ENCODE assay signal across 12 cellular contexts in the genomic region with DNA sequence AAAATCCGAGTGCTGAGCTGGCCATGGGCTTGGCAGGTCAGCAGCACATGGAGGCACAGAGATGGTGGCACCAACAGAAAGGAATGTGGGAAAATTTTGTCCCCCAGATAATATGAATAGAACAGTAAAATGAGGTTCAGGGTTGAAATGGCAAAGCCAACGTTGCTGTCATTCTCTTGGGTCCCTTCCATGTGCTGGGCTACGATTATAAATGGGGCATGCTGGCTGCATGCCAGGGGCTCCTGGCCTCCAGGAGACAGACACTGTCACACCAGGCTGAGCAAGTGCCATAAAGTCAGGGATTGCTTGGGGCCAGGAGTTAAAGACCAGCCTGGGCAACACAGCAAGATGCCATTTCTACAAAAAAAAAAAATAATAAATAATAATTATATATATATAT.
A peak's percentile ranks its signal among the peaks of the same experiment; 100 is the strongest.
DNase-seq lines count a peak whose midpoint lies in the region; ATAC-seq and TF ChIP-seq lines count a peak whose summit lies in the region.
"Had no signal": no experiment of that assay in that cellular context is flagged by ENCODE, and none has a peak within 500 bp of the region (broad histone marks: within the 10 kb centered on the region; RNA-seq: fewer than 3 reads in every experiment).

No MANE protein-coding gene starts in this region.

- peak in 1 of 5 donors; percentile 48 for DNase-seq in heart left ventricle
- no peak for DNase-seq in left cardiac atrium
- DNase-seq in OCI-LY7 (ENCODE audit: low spot score): no peak
- DNase-seq in left ventricle myocardium superior: peak; percentile 69
- peak; percentile 26 for DNase-seq in upper lobe of right lung
- DNase-seq in GM10266 (ENCODE audit: extremely low spot score): no peak
- no peak for DNase-seq in SIG-M5 treated with dmso at 0.1 percent for 504 hours (lab: John Stamatoyannopoulos, UW; ENCODE audit: unreplicated experiment)
- DNase-seq: activated naive CD8-positive, alpha-beta T cell treated with anti-CD3 and anti-CD28 coated beads, Interleukin-2, amount 10 ng/mL, durations not matched to agents 7 days and 5 days; KG1; NCI-H187 had no signal

- no peak for TF ChIP-seq POLR2A in heart left ventricle (IDR thresholded peaks at IDR 0.05)

- H3K4me1 ChIP-seq in heart left ventricle (peaks cover 5 to 55% (median 31%) of the 10 kb centered on the region in 12 donors), OCI-LY7 (ENCODE audit: insufficient read depth, low read length, poor library complexity, severe bottlenecking) (peaks cover 21% of the 10 kb centered on the region), upper lobe of right lung (peaks cover 25% of the 10 kb centered on the region)

- no peak for ATAC-seq in heart left ventricle
- no peak for ATAC-seq in left cardiac atrium
- ATAC-seq in left ventricle myocardium superior: no peak
- ATAC-seq in upper lobe of right lung: no peak
- ATAC-seq in HG03280 (IDR thresholded peaks at IDR 0.05; ENCODE audit: unreplicated experiment): no peak

- TF ChIP-seq CTCF in heart left ventricle (IDR thresholded peaks at IDR 0.05): no peak
- TF ChIP-seq CTCF in OCI-LY7 (conservative IDR thresholded peaks at IDR 0.05; ENCODE audit: low read length): no peak
- no peak for TF ChIP-seq CTCF in upper lobe of right lung (IDR thresholded peaks at IDR 0.05)
- TF ChIP-seq CTCF in GM10266 (IDR thresholded peaks at IDR 0.05; ENCODE audit: control insufficient read depth, insufficient read depth, low read depth, missing control alignments): no peak

- no peaks in the 10 kb centered on the region for H3K27me3 ChIP-seq in heart left ventricle
- H3K27me3 ChIP-seq in upper lobe of right lung: no peaks in the 10 kb centered on the region
- H3K27me3 ChIP-seq: SJCRH30 had no signal

- peak overlapping the region; percentile 7; the same call in 1 of the 2 replicates for H2AFZ ChIP-seq in OCI-LY7 (ENCODE audit: low read length)

- no peaks in the 10 kb centered on the region for H3K36me3 ChIP-seq in heart left ventricle
- no peaks in the 10 kb centered on the region for H3K36me3 ChIP-seq in OCI-LY7 (ENCODE audit: insufficient read depth, low read length)
- no peaks in the 10 kb centered on the region for H3K36me3 ChIP-seq in upper lobe of right lung
- H3K36me3 ChIP-seq: SJCRH30 had no signal

- H3K9me3 ChIP-seq in heart left ventricle: no peaks in the 10 kb centered on the region
- H3K9me3 ChIP-seq in OCI-LY7 (ENCODE audit: low read length): no peaks in the 10 kb centered on the region
- H3K9me3 ChIP-seq in upper lobe of right lung: no peaks in the 10 kb centered on the region
- H3K9me3 ChIP-seq: SJCRH30 had no signal

- H3K27ac ChIP-seq in heart left ventricle: peak overlapping the region in 10 of 12 donors; percentile 3 to 70 (median 26)
- H3K27ac ChIP-seq in OCI-LY7 (ENCODE audit: low read depth, low read length, poor library complexity, severe bottlenecking): no peak overlapping the region
- H3K27ac ChIP-seq in upper lobe of right lung: no peak overlapping the region
- H3K27ac ChIP-seq: SJCRH30 had no signal

- BruUV-seq in OCI-LY7 (replicated peaks; lab: Mats Ljungman, UMichigan): no TSS peak

- H3K4me3 ChIP-seq in heart left ventricle: no peak overlapping the region
- no peak overlapping the region for H3K4me3 ChIP-seq in OCI-LY7 (ENCODE audit: low read depth, low read length, poor library complexity, severe bottlenecking)
- H3K4me3 ChIP-seq in upper lobe of right lung: no peak overlapping the region
- H3K4me3 ChIP-seq: SJCRH30 had no signal

- no peak overlapping the region for H3K4me2 ChIP-seq in OCI-LY7 (ENCODE audit: low read length)

- POLR2A ChIA-PET in OCI-LY7 (lab: Charles Lee): interaction anchor here (1.0 to 1.3 kb wide), 4 partner anchors 10 to 21 kb away, joined by 3 to 6 read pairs (median 4); no protein-coding TSS in a partner anchor

- H4K20me1 ChIP-seq in OCI-LY7 (ENCODE audit: insufficient read depth, low read length): no peaks in the 10 kb centered on the region

- CTCF ChIA-PET in OCI-LY7 (lab: Charles Lee; ENCODE audit: unreplicated experiment): no interaction called here

- intact Hi-C loops in heart left ventricle (cut with DNase I): no loop called here
- intact Hi-C loops in left cardiac atrium (cut with DNase I): no loop called here
- intact Hi-C loops in OCI-LY7 (cut with micrococcal nuclease; ENCODE audit: unreplicated experiment): no loop called here
- intact Hi-C loops in left ventricle myocardium superior (cut with micrococcal nuclease): no loop called here
- intact Hi-C loops in upper lobe of right lung (cut with DNase I): no loop called here

- H3K9me2 ChIP-seq in OCI-LY7 (ENCODE audit: insufficient read depth, low read length): no peaks in the 10 kb centered on the region

- H3K79me2 ChIP-seq in OCI-LY7 (ENCODE audit: insufficient read depth, low read depth, low read length): no peaks in the 10 kb centered on the region

- WGBS in heart left ventricle, 4 donors: 45 to 53% (median 46%) methylated on average over 3 of the region's 3 CpGs

Comparison
In these comparisons a context has a peak if more than half of its experiments do, and no peak if none do; other contexts are left out.
1. DNase-seq: peak in left ventricle myocardium superior (single experiment) and upper lobe of right lung (single experiment); none in left cardiac atrium (single experiment), OCI-LY7 (single experiment), GM10266 (single experiment) and SIG-M5 treated with dmso at 0.1 percent for 504 hours (single experiment).
2. H3K27ac ChIP-seq: peak in heart left ventricle (10 of 12); none in OCI-LY7 (single experiment) and upper lobe of right lung (single experiment).